In the genomic region with DNA sequence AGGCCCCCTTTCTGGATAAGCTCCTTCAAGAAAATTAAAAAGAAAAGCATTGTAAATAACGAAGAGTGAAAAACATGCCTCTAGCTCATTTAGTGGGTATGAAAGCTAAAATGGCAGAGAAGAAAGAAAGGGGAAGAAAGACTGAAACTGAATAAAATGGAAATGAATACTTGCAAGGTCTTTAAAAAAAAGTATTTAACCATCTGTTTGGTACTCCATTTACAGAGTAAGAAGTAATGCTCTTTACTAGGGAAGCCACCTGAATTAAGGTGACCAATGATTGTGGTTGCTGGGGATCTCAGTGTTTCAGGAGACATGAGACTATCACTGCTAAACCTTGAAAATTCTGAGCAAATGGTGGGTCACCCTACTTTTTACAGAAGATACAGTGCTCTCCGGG, we compare ENCODE assay signal across 18 cellular contexts. TPM values are rescaled to one million over a fixed set of nuclear protein-coding genes. Genes with fewer than 3 reads are reported as not detected.
DNase-seq lines count a peak whose midpoint lies in the region; ATAC-seq and TF ChIP-seq lines count a peak whose summit lies in the region.
"Had no signal": no experiment of that assay in that cellular context is flagged by ENCODE, and none has a peak within 500 bp of the region (broad histone marks: within the 10 kb centered on the region; RNA-seq: fewer than 3 reads in every experiment).

No MANE protein-coding gene starts in this region.

- H3K9me3 ChIP-seq in esophagus muscularis mucosa = no peaks in the 10 kb centered on the region
- H3K9me3 ChIP-seq: A549, uterus had no signal

- H3K9me3 Mint-ChIP-seq in mesothelial cell of epicardium = no peaks in the 10 kb centered on the region
- H3K9me3 Mint-ChIP-seq: GM23338, WTC11 had no signal

- H3K4me1 ChIP-seq in esophagus muscularis mucosa = peaks cover 0 to 18% (median 0%) of the 10 kb centered on the region in 4 donors
- H3K4me1 ChIP-seq: uterus had no signal

- H3K27me3 ChIP-seq in esophagus muscularis mucosa = no peaks in the 10 kb centered on the region
- H3K27me3 ChIP-seq: uterus had no signal

- peak; percentile 55 for ATAC-seq in GM18498 (IDR thresholded peaks at IDR 0.05; ENCODE audit: unreplicated experiment)
- peak; percentile 70 for ATAC-seq in GM19395 (IDR thresholded peaks at IDR 0.05; ENCODE audit: unreplicated experiment)
- peak; percentile 59 for ATAC-seq in HG02642 (IDR thresholded peaks at IDR 0.05; ENCODE audit: poor library complexity, unreplicated experiment)
- peak; percentile 55 for ATAC-seq in HG03432 (IDR thresholded peaks at IDR 0.05; ENCODE audit: unreplicated experiment)
- ATAC-seq: A549, GM23338, WTC11 had no signal

- no peak overlapping the region for H3K4me3 Mint-ChIP-seq in mesothelial cell of epicardium
- H3K4me3 Mint-ChIP-seq: GM23338, WTC11 had no signal

- H3K36me3 Mint-ChIP-seq in mesothelial cell of epicardium = no peaks in the 10 kb centered on the region
- H3K36me3 Mint-ChIP-seq: WTC11 had no signal

- no peaks in the 10 kb centered on the region for H3K27me3 Mint-ChIP-seq in mesothelial cell of epicardium (ENCODE audit: low read depth)

- WGBS in esophagus muscularis mucosa = 100% methylated on average over 2 of the region's 2 CpGs

- TF ChIP-seq CTCF in mesothelial cell of epicardium (IDR thresholded peaks at IDR 0.05; ENCODE audit: unreplicated experiment) = no peak
- no peak for TF ChIP-seq CTCF in esophagus muscularis mucosa (IDR thresholded peaks at IDR 0.05)

- peaks cover 8% of the 10 kb centered on the region for H3K4me1 Mint-ChIP-seq in mesothelial cell of epicardium
- H3K4me1 Mint-ChIP-seq: GM23338, WTC11 had no signal

- no peak for DNase-seq in NCI-H128 (lab: John Stamatoyannopoulos, UW; ENCODE audit: unreplicated experiment)
- no peak for DNase-seq in Kasumi-1 (lab: John Stamatoyannopoulos, UW)
- DNase-seq in mesothelial cell of epicardium (ENCODE audit: low spot score in 2 of 2, unreplicated experiment in 2 of 2) = no peak
- DNase-seq in esophagus muscularis mucosa (ENCODE audit: extremely low spot score) = no peak
- DNase-seq: activated gamma-delta T cell treated with Interleukin-2 at 50 U/mL for 16 hours; cortex of kidney; NCI-H774; stimulated activated naive CD4-positive, alpha-beta T cell treated with Interleukin-2 at 50 U/mL for 16 hours; T-helper 1 cell; uterus had no signal

- no peaks in the 10 kb centered on the region for H3K36me3 ChIP-seq in esophagus muscularis mucosa
- H3K36me3 ChIP-seq: uterus had no signal

- H3K4me3 ChIP-seq in esophagus muscularis mucosa = no peak overlapping the region
- H3K4me3 ChIP-seq: A549, GM23338, uterus had no signal

- H3K27ac Mint-ChIP-seq in mesothelial cell of epicardium = no peak overlapping the region
- H3K27ac Mint-ChIP-seq: GM23338, WTC11 had no signal

- TF ChIP-seq EP300 in esophagus muscularis mucosa (IDR thresholded peaks at IDR 0.05) = no peak

- intact Hi-C loops in esophagus muscularis mucosa (cut with DNase I) = no loop called here

- TF ChIP-seq POLR2A in esophagus muscularis mucosa (IDR thresholded peaks at IDR 0.05; ENCODE audit: low read depth) = no peak

- H3K27ac ChIP-seq in esophagus muscularis mucosa (replicated peaks in 1 of 4) = no peak overlapping the region
- H3K27ac ChIP-seq: A549, RWPE1, uterus had no signal

RNA-seq across cellular contexts. Expression of gene ARL5A, which starts 17.7 kb away (rescaled TPM):
- 52.9 to 62.2 TPM (median 58.7 TPM) in 3 replicates for total RNA-seq in mesothelial cell of epicardium
- 10 to 100 TPM; 60.1 to 82.2 (median 64.3) TPM for total RNA-seq in esophagus muscularis mucosa
